Comparison of ENCODE assay signal across 15 cellular contexts in genomic region chr4:4269326-4269725, GRCh38. TPM values are rescaled to one million over a fixed set of nuclear protein-coding genes. Genes with fewer than 3 reads are reported as not detected.
DNase-seq lines count a peak whose midpoint lies in the region; ATAC-seq and TF ChIP-seq lines count a peak whose summit lies in the region.
"Had no signal": no experiment of that assay in that cellular context is flagged by ENCODE, and none has a peak within 500 bp of the region (broad histone marks: within the 10 kb centered on the region; RNA-seq: fewer than 3 reads in every experiment).

No MANE protein-coding gene starts in this region.

- peak in 2 of 3 donors; percentile 29 to 74 for DNase-seq in CD4-positive, CD25-positive, alpha-beta regulatory T cell
- DNase-seq in Peyer's patch: peak in 2 of 3 donors; percentile 39 to 72
- no peak for DNase-seq in MV-4-11 (lab: John Stamatoyannopoulos, UW)
- DNase-seq: activated B cell treated with CpG ODN at 0.5 μM for 24 hours; COR-L47; GF-D8; NCI-H2029; stimulated activated CD4-positive, alpha-beta T cell treated with anti-CD3 and anti-CD28 coated beads, Interleukin-4, amount 100 ng/mL, for 24 hours had no signal

- peaks cover 49% of the 10 kb centered on the region for H3K36me3 Mint-ChIP-seq in CD4-positive, CD25-positive, alpha-beta regulatory T cell
- peaks cover 15% of the 10 kb centered on the region for H3K36me3 Mint-ChIP-seq in activated naive CD8-positive, alpha-beta T cell

- no peaks in the 10 kb centered on the region for H3K27me3 ChIP-seq in CD4-positive, CD25-positive, alpha-beta regulatory T cell (ENCODE audit: control insufficient read depth, insufficient read depth, low read length)
- H3K27me3 ChIP-seq in Peyer's patch: no peaks in the 10 kb centered on the region
- H3K27me3 ChIP-seq in muscle layer of duodenum (ENCODE audit: low read depth, low read length): no peaks in the 10 kb centered on the region

- TF ChIP-seq POLR2A in Peyer's patch (IDR thresholded peaks at IDR 0.05): no peak

- H3K9me3 Mint-ChIP-seq in CD4-positive, CD25-positive, alpha-beta regulatory T cell: peaks cover 0 to 1% (median 0%) of the 10 kb centered on the region in 7 donors
- H3K9me3 Mint-ChIP-seq in activated naive CD8-positive, alpha-beta T cell (ENCODE audit: low read depth): no peaks in the 10 kb centered on the region
- H3K9me3 Mint-ChIP-seq: activated B cell treated with CpG ODN at 0.5 μM for 24 hours had no signal

- TF ChIP-seq CTCF in Peyer's patch (IDR thresholded peaks at IDR 0.05): no peak

- peak in 1 of 2 donors; percentile 38 for ATAC-seq in CD4-positive, CD25-positive, alpha-beta regulatory T cell (ENCODE audit: low read depth in 2 of 2)
- ATAC-seq in GM18870 (IDR thresholded peaks at IDR 0.05; ENCODE audit: unreplicated experiment): no peak
- no peak for ATAC-seq in HG03097 (IDR thresholded peaks at IDR 0.05; ENCODE audit: low FRiP score, unreplicated experiment)

- no peaks in the 10 kb centered on the region for H3K9me3 ChIP-seq in CD4-positive, CD25-positive, alpha-beta regulatory T cell (ENCODE audit: control insufficient read depth in 2 of 2, low read length in 2 of 2)
- no peaks in the 10 kb centered on the region for H3K9me3 ChIP-seq in Peyer's patch
- no peaks in the 10 kb centered on the region for H3K9me3 ChIP-seq in muscle layer of duodenum (ENCODE audit: control insufficient read depth in 1 of 2, low read length in 2 of 2)

- peaks cover 4 to 26% (median 20%) of the 10 kb centered on the region in 4 donors for H3K4me1 Mint-ChIP-seq in CD4-positive, CD25-positive, alpha-beta regulatory T cell
- H3K4me1 Mint-ChIP-seq in activated naive CD8-positive, alpha-beta T cell (ENCODE audit: low read depth): peaks cover 22% of the 10 kb centered on the region
- H3K4me1 Mint-ChIP-seq: activated B cell treated with CpG ODN at 0.5 μM for 24 hours had no signal

- peaks cover 3% of the 10 kb centered on the region for H3K4me1 ChIP-seq in CD4-positive, CD25-positive, alpha-beta regulatory T cell (ENCODE audit: control insufficient read depth, insufficient read depth, low read length, poor library complexity, severe bottlenecking)
- H3K4me1 ChIP-seq in Peyer's patch (no peaks in the 10 kb centered on the region), muscle layer of duodenum (ENCODE audit: control insufficient read depth in 1 of 2, insufficient read depth in 2 of 2, low read length in 2 of 2) (no peaks in the 10 kb centered on the region)

- H3K4me3 Mint-ChIP-seq in CD4-positive, CD25-positive, alpha-beta regulatory T cell: peak overlapping the region in 2 of 4 donors; percentile 8 to 86
- H3K4me3 Mint-ChIP-seq in activated naive CD8-positive, alpha-beta T cell: peak overlapping the region; percentile 39
- H3K4me3 Mint-ChIP-seq: activated B cell treated with CpG ODN at 0.5 μM for 24 hours had no signal

- H3K36me3 ChIP-seq in CD4-positive, CD25-positive, alpha-beta regulatory T cell (ENCODE audit: control insufficient read depth, insufficient read depth, low read length): peaks cover 36% of the 10 kb centered on the region
- H3K36me3 ChIP-seq in Peyer's patch (peaks cover 0 to 40% (median 0%) of the 10 kb centered on the region in 3 donors), muscle layer of duodenum (ENCODE audit: control insufficient read depth in 1 of 2, insufficient read depth in 2 of 2, low read length in 2 of 2) (peaks cover 21 to 57% of the 10 kb centered on the region in 2 donors)

- peak overlapping the region; percentile 43 to 84 (median 70) for H3K27ac Mint-ChIP-seq in CD4-positive, CD25-positive, alpha-beta regulatory T cell
- peak overlapping the region; percentile 35 for H3K27ac Mint-ChIP-seq in activated naive CD8-positive, alpha-beta T cell
- H3K27ac Mint-ChIP-seq: activated B cell treated with CpG ODN at 0.5 μM for 24 hours had no signal

- H3K27ac ChIP-seq in CD4-positive, CD25-positive, alpha-beta regulatory T cell (ENCODE audit: insufficient read depth, low read length, poor library complexity, severe bottlenecking): peak overlapping the region; percentile 49
- H3K27ac ChIP-seq in Peyer's patch (peak overlapping the region; percentile 43 to 81 (median 58)), muscle layer of duodenum (ENCODE audit: low read length) (peak overlapping the region; percentile 14)
- H3K27ac ChIP-seq: SK-N-MC had no signal

- H3K4me3 ChIP-seq in CD4-positive, CD25-positive, alpha-beta regulatory T cell (ENCODE audit: low read depth, low read length): no peak overlapping the region
- H3K4me3 ChIP-seq in Peyer's patch: peak overlapping the region in 1 of 4 donors; percentile 23
- H3K4me3 ChIP-seq in muscle layer of duodenum (ENCODE audit: low read depth in 1 of 2, low read length in 2 of 2): no peak overlapping the region
- H3K4me3 ChIP-seq: SK-N-MC had no signal

- H3K27me3 Mint-ChIP-seq in CD4-positive, CD25-positive, alpha-beta regulatory T cell: peaks cover 5% of the 10 kb centered on the region
- H3K27me3 Mint-ChIP-seq in activated naive CD8-positive, alpha-beta T cell: no peaks in the 10 kb centered on the region
- H3K27me3 Mint-ChIP-seq: activated B cell treated with CpG ODN at 0.5 μM for 24 hours had no signal

RNA-seq across cellular contexts. Expression of gene LYAR, which starts 20.6 kb away (rescaled TPM):
- total RNA-seq in CD4-positive, CD25-positive, alpha-beta regulatory T cell: 14.3 TPM
- 10 to 100 TPM; 22.0 to 25.8 (median 23.1) TPM for polyA plus RNA-seq in CD4-positive, CD25-positive, alpha-beta regulatory T cell
- 1 to 10 TPM; 2.8 to 6.3 (median 4.4) TPM for total RNA-seq in Peyer's patch

RNA-seq across cellular contexts. Expression of gene ZBTB49, which starts 20.7 kb away (rescaled TPM):
- total RNA-seq in CD4-positive, CD25-positive, alpha-beta regulatory T cell: 14.7 TPM
- polyA plus RNA-seq in CD4-positive, CD25-positive, alpha-beta regulatory T cell: 1 to 10 TPM; 3.8 to 4.7 (median 4.0) TPM
- 10 to 100 TPM in 2 of 4 donors, 1 to 10 TPM in 2; 3.3 to 17.0 (median 11.7) TPM for total RNA-seq in Peyer's patch

RNA-seq across cellular contexts. Expression of gene TMEM128, which starts 21.3 kb away (rescaled TPM):
- total RNA-seq in CD4-positive, CD25-positive, alpha-beta regulatory T cell: 7.4 TPM
- 10 to 100 TPM; 31.1 to 43.8 (median 34.5) TPM for polyA plus RNA-seq in CD4-positive, CD25-positive, alpha-beta regulatory T cell
- total RNA-seq in Peyer's patch: 10 to 100 TPM; 10.7 to 15.5 (median 14.2) TPM

RNA-seq across cellular contexts. Expression of gene OTOP1, which starts 42.6 kb away (rescaled TPM):
- not detected for total RNA-seq in CD4-positive, CD25-positive, alpha-beta regulatory T cell
- polyA plus RNA-seq in CD4-positive, CD25-positive, alpha-beta regulatory T cell: not detected
- not detected for total RNA-seq in Peyer's patch
- total RNA-seq: activated B cell treated with CpG ODN at 0.5 μM for 24 hours, dermis blood vessel endothelial cell, renal cortical epithelial cell had no signal
